ENCODE assay signal across 12 cellular contexts in genomic region chr16:66899310-66899944, GRCh38. TPM values are rescaled to one million over a fixed set of nuclear protein-coding genes. Genes with fewer than 3 reads are reported as not detected.
DNase-seq lines count a peak whose midpoint lies in the region; ATAC-seq, FAIRE-seq and TF ChIP-seq lines count a peak whose summit lies in the region.
"Had no signal": no experiment of that assay in that cellular context is flagged by ENCODE, and none has a peak within 500 bp of the region (broad histone marks: within the 10 kb centered on the region; RNA-seq: fewer than 3 reads in every experiment).

No MANE protein-coding gene starts in this region.

- WGBS in heart right ventricle, 2 donors: 69 to 71% methylated on average over 6 of the region's 6 CpGs
- 76 to 84% methylated on average over 3 to 6 of the region's 6 CpGs for WGBS in esophagus squamous epithelium, 2 donors

- no peak for TF ChIP-seq CTCF in heart right ventricle (IDR thresholded peaks at IDR 0.05)
- TF ChIP-seq CTCF in esophagus squamous epithelium (IDR thresholded peaks at IDR 0.05): no peak
- TF ChIP-seq CTCF in nephron (IDR thresholded peaks at IDR 0.05; ENCODE audit: unreplicated experiment in 3 of 3): no peak

- H3K9me3 ChIP-seq in heart right ventricle (no peaks in the 10 kb centered on the region), esophagus squamous epithelium (no peaks in the 10 kb centered on the region)

- peak overlapping the region; percentile 82 to 91 (median 85) for H3K27ac Mint-ChIP-seq in nephron
- H3K27ac Mint-ChIP-seq: naive thymus-derived CD4-positive, alpha-beta T cell had no signal

- no peaks in the 10 kb centered on the region for H3K36me3 Mint-ChIP-seq in nephron (ENCODE audit: low read depth)
- H3K36me3 Mint-ChIP-seq: naive thymus-derived CD4-positive, alpha-beta T cell had no signal

- ATAC-seq in heart right ventricle (no peak), Right ventricle myocardium inferior (no peak), GM21529 (IDR thresholded peaks at IDR 0.05; ENCODE audit: unreplicated experiment) (no peak)
- ATAC-seq: naive thymus-derived CD4-positive, alpha-beta T cell had no signal

- H3K27ac ChIP-seq in heart right ventricle (peak overlapping the region; percentile 72 to 99 (median 94)), esophagus squamous epithelium (peak overlapping the region; percentile 80 to 93 (median 90))

- peak overlapping the region in 1 of 3 experiments; percentile 21 for H3K4me3 Mint-ChIP-seq in nephron
- H3K4me3 Mint-ChIP-seq: naive thymus-derived CD4-positive, alpha-beta T cell had no signal

- no peaks in the 10 kb centered on the region for H3K9me3 Mint-ChIP-seq in nephron
- H3K9me3 Mint-ChIP-seq: naive thymus-derived CD4-positive, alpha-beta T cell had no signal

- peaks cover 40% of the 10 kb centered on the region for H3K4me1 Mint-ChIP-seq in nephron

- intact Hi-C loops in heart right ventricle (cut with DNase I) (loop anchor here in 5 of 10 donors (5.0 to 10.0 kb wide), 3 partner anchors 33 to 55 kb away; partner anchors contain the start of gene CIAO2B (in 3 of the 5)), Right ventricle myocardium inferior (cut with DNase I) (no loop called here), esophagus squamous epithelium (cut with DNase I) (loop anchor here (5.0 kb wide), 1 partner anchor 33 kb away; the partner anchor contains the start of gene CIAO2B)

- H3K4me1 ChIP-seq in heart right ventricle: peaks cover 23 to 80% (median 54%) of the 10 kb centered on the region in 9 donors
- peaks cover 56 to 95% (median 78%) of the 10 kb centered on the region in 3 donors for H3K4me1 ChIP-seq in esophagus squamous epithelium

- H3K27me3 ChIP-seq in heart right ventricle (no peaks in the 10 kb centered on the region), esophagus squamous epithelium (no peaks in the 10 kb centered on the region)

- DNase-seq in heart right ventricle (no peak), Right ventricle myocardium inferior (ENCODE audit: missing footprints) (no peak), esophagus squamous epithelium (lab: John Stamatoyannopoulos, UW) (no peak), NCI-H82 (lab: John Stamatoyannopoulos, UW) (no peak), GM12892 (ENCODE audit: insufficient read length) (no peak), NCI-H1105 treated with DMSO at 0.1 percent for 48 hours (lab: John Stamatoyannopoulos, UW) (no peak)
- DNase-seq: activated CD4-positive, alpha-beta T cell treated with anti-CD3 and anti-CD28 coated beads, Interleukin-2, amount 50 U/mL, for 48 hours; effector CD8-positive, alpha-beta T cell; naive thymus-derived CD4-positive, alpha-beta T cell had no signal

- H3K4me3 ChIP-seq in heart right ventricle: no peak overlapping the region
- no peak overlapping the region for H3K4me3 ChIP-seq in esophagus squamous epithelium

- TF ChIP-seq POLR2A in esophagus squamous epithelium (IDR thresholded peaks at IDR 0.05) (no peak), GM12892 (IDR thresholded peaks at IDR 0.05; ENCODE audit: low read depth, low read length) (no peak)

- no peaks in the 10 kb centered on the region for H3K36me3 ChIP-seq in heart right ventricle
- no peaks in the 10 kb centered on the region for H3K36me3 ChIP-seq in esophagus squamous epithelium

- FAIRE-seq in GM12892 (lab: Jason Lieb, UNC): no peak
- FAIRE-seq: GM18507 had no signal

- no peaks in the 10 kb centered on the region for H3K27me3 Mint-ChIP-seq in nephron (ENCODE audit: low read depth)
- H3K27me3 Mint-ChIP-seq: naive thymus-derived CD4-positive, alpha-beta T cell had no signal

RNA-seq across cellular contexts. Expression of gene PDP2, which starts 19.1 kb away (rescaled TPM):
- total RNA-seq in heart right ventricle: 1 to 10 TPM; 2.9 to 5.7 (median 3.8) TPM
- polyA plus RNA-seq in heart right ventricle: 1 to 10 TPM; 1.2 to 1.4 TPM
- total RNA-seq in Right ventricle myocardium inferior: 3.1 TPM
- 10 to 100 TPM in 2 of 4 donors, 1 to 10 TPM in 2; 4.1 to 12.9 (median 9.4) TPM for total RNA-seq in esophagus squamous epithelium
- polyA plus RNA-seq in GM12892 (2012; ENCODE audit: missing spikeins): 4.8 TPM

RNA-seq across cellular contexts. Expression of gene CDH16, which starts 19.3 kb away (rescaled TPM):
- under 1 TPM in 3 of 10 donors, not detected in 7; 0.25 to 0.47 (median 0.47) TPM for total RNA-seq in heart right ventricle
- under 1 TPM; 0.15 to 0.59 TPM for polyA plus RNA-seq in heart right ventricle
- 0.16 TPM for total RNA-seq in Right ventricle myocardium inferior
- 1 to 10 TPM; 1.9 to 6.3 (median 4.1) TPM for total RNA-seq in esophagus squamous epithelium
- polyA plus RNA-seq in GM12892 (2012; ENCODE audit: missing spikeins): not detected
- total RNA-seq: naive thymus-derived CD4-positive, alpha-beta T cell had no signal
- polyA plus RNA-seq: naive thymus-derived CD4-positive, alpha-beta T cell had no signal

RNA-seq across cellular contexts. Expression of gene RRAD, which starts 25.9 kb away (rescaled TPM):
- 1,000 to 10,000 TPM in 1 of 10 donors, 100 to 1,000 TPM in 5, 10 to 100 TPM in 4; 48.4 to 1,227 (median 105) TPM for total RNA-seq in heart right ventricle
- 100 to 1,000 TPM; 176 to 435 TPM for polyA plus RNA-seq in heart right ventricle
- total RNA-seq in Right ventricle myocardium inferior: 84.3 TPM
- 100 to 1,000 TPM in 2 of 4 donors, 10 to 100 TPM in 2; 68.7 to 208 (median 129) TPM for total RNA-seq in esophagus squamous epithelium
- 0.66 TPM for polyA plus RNA-seq in GM12892 (2012; ENCODE audit: missing spikeins)
- polyA plus RNA-seq: naive thymus-derived CD4-positive, alpha-beta T cell had no signal

RNA-seq across cellular contexts. Expression of gene CIAO2B, which starts 34.8 kb away (rescaled TPM):
- total RNA-seq in heart right ventricle: 100 to 1,000 TPM; 103 to 196 (median 111) TPM
- 100 to 1,000 TPM; 189 to 743 TPM for polyA plus RNA-seq in heart right ventricle
- 127 TPM for total RNA-seq in Right ventricle myocardium inferior
- 100 to 1,000 TPM; 112 to 153 (median 126) TPM for total RNA-seq in esophagus squamous epithelium
- 116 TPM for polyA plus RNA-seq in GM12892 (2012; ENCODE audit: missing spikeins)

RNA-seq across cellular contexts. Expression of gene CES2, which starts 35.9 kb away (rescaled TPM):
- total RNA-seq in heart right ventricle: 100 to 1,000 TPM in 3 of 10 donors, 10 to 100 TPM in 7; 56.1 to 194 (median 81.5) TPM
- 100 to 1,000 TPM in 1 of 2 donors, 10 to 100 TPM in 1; 25.1 to 145 TPM for polyA plus RNA-seq in heart right ventricle
- 126 TPM for total RNA-seq in Right ventricle myocardium inferior
- total RNA-seq in esophagus squamous epithelium: 100 to 1,000 TPM; 120 to 250 (median 170) TPM
- polyA plus RNA-seq in GM12892 (2012; ENCODE audit: missing spikeins): 8.7 TPM
